In genomic region chr6:26576407-26576843, GRCh38 we compare ENCODE assay signal across 10 cellular contexts. TPM values are rescaled to one million over a fixed set of nuclear protein-coding genes. Genes with fewer than 3 reads are reported as not detected.
DNase-seq lines count a peak whose midpoint lies in the region; ATAC-seq and TF ChIP-seq lines count a peak whose summit lies in the region.
"Had no signal": no experiment of that assay in that cellular context is flagged by ENCODE, and none has a peak within 500 bp of the region (broad histone marks: within the 10 kb centered on the region; RNA-seq: fewer than 3 reads in every experiment).

No MANE protein-coding gene starts in this region.

- H3K9me3 Mint-ChIP-seq in activated T-helper 2 cell treated with anti-CD3 and anti-CD28 coated beads, Interferon-gamma antibody, Interleukin-2, Interleukin-4, amounts not matched to agents 10 μg/mL and 5 μg/mL and 100 μg/mL, durations not matched to agents 14 hours and 24 hours and 36 hours = peaks cover 11% of the 10 kb centered on the region
- H3K9me3 Mint-ChIP-seq in immature natural killer cell = peaks cover 4 to 11% (median 5%) of the 10 kb centered on the region in 6 donors

- H3K27ac ChIP-seq in HUES48 (ENCODE audit: low read depth, low read length) (no peak overlapping the region), spleen (peak overlapping the region in 2 of 8 donors; percentile 8 to 27)
- H3K27ac ChIP-seq: ascending aorta had no signal

- H3K9ac ChIP-seq in HUES48 (ENCODE audit: low read depth, low read length) = no peak overlapping the region

- peak overlapping the region; percentile 64 for H3K27ac Mint-ChIP-seq in activated T-helper 2 cell treated with anti-CD3 and anti-CD28 coated beads, Interferon-gamma antibody, Interleukin-2, Interleukin-4, amounts not matched to agents 10 μg/mL and 5 μg/mL and 100 μg/mL, durations not matched to agents 14 hours and 24 hours and 36 hours
- peak overlapping the region in 1 of 6 donors; percentile 36 for H3K27ac Mint-ChIP-seq in immature natural killer cell

- no peaks in the 10 kb centered on the region for H3K36me3 ChIP-seq in HUES48 (ENCODE audit: control insufficient read depth, insufficient read depth, low read length)
- H3K36me3 ChIP-seq in spleen = no peaks in the 10 kb centered on the region
- H3K36me3 ChIP-seq: ascending aorta had no signal

- H3K4me3 Mint-ChIP-seq in activated T-helper 2 cell treated with anti-CD3 and anti-CD28 coated beads, Interferon-gamma antibody, Interleukin-2, Interleukin-4, amounts not matched to agents 10 μg/mL and 5 μg/mL and 100 μg/mL, durations not matched to agents 14 hours and 24 hours and 36 hours (ENCODE audit: low read depth) = peak overlapping the region; percentile 45
- H3K4me3 Mint-ChIP-seq in immature natural killer cell = peak overlapping the region in 3 of 5 donors; percentile 16 to 89 (median 86)

- H3K9me3 ChIP-seq in HUES48 (ENCODE audit: control insufficient read depth, insufficient read depth, low read length) (no peaks in the 10 kb centered on the region), spleen (peaks cover 5 to 22% (median 15%) of the 10 kb centered on the region in 8 donors)

- intact Hi-C loops in activated T-helper 2 cell treated with anti-CD3 and anti-CD28 coated beads, Interferon-gamma antibody, Interleukin-2, Interleukin-4, amounts not matched to agents 10 μg/mL and 5 μg/mL and 100 μg/mL, durations not matched to agents 14 hours and 24 hours and 36 hours (cut with micrococcal nuclease) = no loop called here
- intact Hi-C loops in spleen (cut with DNase I; ENCODE audit: low total_unique reads) = loop anchor here (10.0 kb wide), 1 partner anchor 232 kb away; no protein-coding TSS in a partner anchor

- peak overlapping the region; percentile 77 for H3K4me3 ChIP-seq in HUES48 (ENCODE audit: low read depth, low read length)
- H3K4me3 ChIP-seq in spleen = peak overlapping the region in 2 of 8 donors; percentile 17 to 46

- peak; percentile 63 for DNase-seq in CD1c-positive myeloid dendritic cell (ENCODE audit: extremely low spot score)
- DNase-seq in activated T-helper 2 cell treated with anti-CD3 and anti-CD28 coated beads, Interferon-gamma antibody, Interleukin-2, Interleukin-4, amounts not matched to agents 10 μg/mL and 5 μg/mL and 100 μg/mL, durations not matched to agents 14 hours and 24 hours and 36 hours (ENCODE audit: low spot score) = no peak
- no peak for DNase-seq in immature natural killer cell
- no peak for DNase-seq in HuH-7.5 (ENCODE audit: low spot score)
- DNase-seq in spleen = no peak
- DNase-seq in NCI-H1105 (lab: John Stamatoyannopoulos, UW) = no peak
- DNase-seq: SHP77 had no signal

- peaks cover 6% of the 10 kb centered on the region for H3K36me3 Mint-ChIP-seq in activated T-helper 2 cell treated with anti-CD3 and anti-CD28 coated beads, Interferon-gamma antibody, Interleukin-2, Interleukin-4, amounts not matched to agents 10 μg/mL and 5 μg/mL and 100 μg/mL, durations not matched to agents 14 hours and 24 hours and 36 hours (ENCODE audit: low read depth)
- no peaks in the 10 kb centered on the region for H3K36me3 Mint-ChIP-seq in immature natural killer cell

- WGBS in spleen, 5 donors = 32 to 51% (median 42%) methylated on average over 7 of the region's 7 CpGs

- H3K27me3 Mint-ChIP-seq in activated T-helper 2 cell treated with anti-CD3 and anti-CD28 coated beads, Interferon-gamma antibody, Interleukin-2, Interleukin-4, amounts not matched to agents 10 μg/mL and 5 μg/mL and 100 μg/mL, durations not matched to agents 14 hours and 24 hours and 36 hours (ENCODE audit: low read depth) = peaks cover under 1% of the 10 kb centered on the region
- H3K27me3 Mint-ChIP-seq in immature natural killer cell (ENCODE audit: low read depth in 3 of 3) = peaks cover 24 to 34% (median 34%) of the 10 kb centered on the region in 3 donors

- H3K4me1 ChIP-seq in HUES48 (ENCODE audit: control insufficient read depth, insufficient read depth, low read length) (no peaks in the 10 kb centered on the region), spleen (peaks cover 0 to 37% (median 10%) of the 10 kb centered on the region in 6 donors)

- H3K27me3 ChIP-seq in HUES48 (ENCODE audit: control insufficient read depth, insufficient read depth, low read length) = 0 out of 2 replicates have a peak, but pooled peaks cover 5% of the 10 kb centered on the region
- peaks cover 0 to 26% (median 5%) of the 10 kb centered on the region in 7 donors for H3K27me3 ChIP-seq in spleen (replicated peaks in 1 of 7)
- H3K27me3 ChIP-seq: ascending aorta had no signal

- no peak for TF ChIP-seq POLR2A in spleen (IDR thresholded peaks at IDR 0.05)

- ATAC-seq in HG03342 (IDR thresholded peaks at IDR 0.05; ENCODE audit: unreplicated experiment) = no peak

- no peak for TF ChIP-seq CTCF in spleen (IDR thresholded peaks at IDR 0.05 in 8 of 11, conservative IDR thresholded peaks at IDR 0.05 in 3 of 11)

- H3K4me1 Mint-ChIP-seq in activated T-helper 2 cell treated with anti-CD3 and anti-CD28 coated beads, Interferon-gamma antibody, Interleukin-2, Interleukin-4, amounts not matched to agents 10 μg/mL and 5 μg/mL and 100 μg/mL, durations not matched to agents 14 hours and 24 hours and 36 hours (ENCODE audit: low read depth) = peaks cover 39% of the 10 kb centered on the region
- peaks cover 25 to 42% of the 10 kb centered on the region in 2 donors for H3K4me1 Mint-ChIP-seq in immature natural killer cell

RNA-seq across cellular contexts. Expression of gene ABT1, which starts 20.3 kb away (rescaled TPM):
- total RNA-seq in activated T-helper 2 cell treated with anti-CD3 and anti-CD28 coated beads, Interferon-gamma antibody, Interleukin-2, Interleukin-4, amounts not matched to agents 10 μg/mL and 5 μg/mL and 100 μg/mL, durations not matched to agents 14 hours and 24 hours and 36 hours = 28.2 and 29.9 TPM in 2 replicates
- polyA plus RNA-seq in immature natural killer cell (10 to 100 TPM; 44.5 to 81.1 (median 63.6) TPM), spleen (10 to 100 TPM; 20.2 to 26.2 (median 23.9) TPM)
- 10 to 100 TPM; 14.9 to 21.4 (median 18.6) TPM for total RNA-seq in spleen

RNA-seq across cellular contexts. Expression of gene HMGN4, which starts 38.3 kb away (rescaled TPM):
- 92.2 and 99.4 TPM in 2 replicates for total RNA-seq in activated T-helper 2 cell treated with anti-CD3 and anti-CD28 coated beads, Interferon-gamma antibody, Interleukin-2, Interleukin-4, amounts not matched to agents 10 μg/mL and 5 μg/mL and 100 μg/mL, durations not matched to agents 14 hours and 24 hours and 36 hours
- 100 to 1,000 TPM; 140 to 232 (median 209) TPM for polyA plus RNA-seq in immature natural killer cell
- 10 to 100 TPM; 47.2 to 68.4 (median 58.2) TPM for total RNA-seq in spleen
- polyA plus RNA-seq in spleen = 10 to 100 TPM; 33.3 to 52.0 (median 51.4) TPM
